ENCODE assay signal across 7 cellular contexts in genomic region chr17:41836550-41837196, GRCh38. TPM values are rescaled to one million over a fixed set of nuclear protein-coding genes. Genes with fewer than 3 reads are reported as not detected.
DNase-seq lines count a peak whose midpoint lies in the region; ATAC-seq, FAIRE-seq and TF ChIP-seq lines count a peak whose summit lies in the region.

No MANE protein-coding gene starts in this region.

- ATAC-seq in activated CD8-positive, alpha-beta T cell treated with anti-CD3 and anti-CD28 coated beads for 36 hours, result no peak
- ATAC-seq in stimulated activated memory B cell treated with anti-CD40 and anti-IgM and Interleukin-4, amounts not matched to agents 10 μg/mL and 1 μg/mL and 100 μg/mL, for 72 hours, result no peak
- no peak for ATAC-seq in HG03378 (IDR thresholded peaks at IDR 0.05; ENCODE audit: unreplicated experiment)

- POLR2A ChIA-PET in activated CD8-positive, alpha-beta T cell treated with anti-CD3 and anti-CD28 coated beads for 36 hours (lab: Charles Lee), result interaction anchor here (1.2 to 2.1 kb wide), 2 partner anchors 13 to 24 kb away, joined by 3 to 5 read pairs; partner anchors contain the start of genes FKBP10 and P3H4

- CTCF ChIA-PET in activated CD8-positive, alpha-beta T cell treated with anti-CD3 and anti-CD28 coated beads for 36 hours (lab: Charles Lee), result interaction anchor here (0.5 to 2.8 kb wide), 5 partner anchors 15 to 104 kb away, joined by 3 to 10 read pairs (median 5); partner anchors contain the start of gene JUP

- H3K4me3 ChIP-seq in HFF-Myc (replicated peaks; ENCODE audit: low read depth, low read length) (peak overlapping the region; percentile 86), iPS-18c (ENCODE audit: insufficient read depth, low read depth, low read length) (peak overlapping the region; percentile 89)

- TF ChIP-seq POLR2A in GM12891 (IDR thresholded peaks at IDR 0.05; ENCODE audit: low read depth, low read length), result no peak

- H3K4me1 Mint-ChIP-seq in activated CD8-positive, alpha-beta T cell treated with anti-CD3 and anti-CD28 coated beads for 36 hours (ENCODE audit: low read depth), result peaks cover 13% of the 10 kb centered on the region
- H3K4me1 Mint-ChIP-seq in stimulated activated memory B cell treated with anti-CD40 and anti-IgM and Interleukin-4, amounts not matched to agents 10 μg/mL and 1 μg/mL and 100 μg/mL, for 72 hours, result peaks cover 14% of the 10 kb centered on the region

- TF ChIP-seq CTCF in HFF-Myc (IDR thresholded peaks at IDR 0.05; ENCODE audit: low read depth, low read length, missing control alignments), result no peak
- TF ChIP-seq CTCF in activated CD8-positive, alpha-beta T cell treated with anti-CD3 and anti-CD28 coated beads for 36 hours (IDR thresholded peaks at IDR 0.05), result no peak

- DNase-seq in HFF-Myc (ENCODE audit: extremely low read depth, low read depth) (no peak), SIG-M5 (lab: John Stamatoyannopoulos, UW) (no peak), GM12891 (ENCODE audit: insufficient read length, low spot score) (no peak)
- DNase-seq in activated CD8-positive, alpha-beta T cell treated with anti-CD3 and anti-CD28 coated beads for 36 hours, result no peak

- H3K9me3 Mint-ChIP-seq in activated CD8-positive, alpha-beta T cell treated with anti-CD3 and anti-CD28 coated beads for 36 hours, result no peaks in the 10 kb centered on the region
- no peaks in the 10 kb centered on the region for H3K9me3 Mint-ChIP-seq in stimulated activated memory B cell treated with anti-CD40 and anti-IgM and Interleukin-4, amounts not matched to agents 10 μg/mL and 1 μg/mL and 100 μg/mL, for 72 hours

- peaks cover 10% of the 10 kb centered on the region for H3K36me3 Mint-ChIP-seq in activated CD8-positive, alpha-beta T cell treated with anti-CD3 and anti-CD28 coated beads for 36 hours (ENCODE audit: low read depth)
- H3K36me3 Mint-ChIP-seq in stimulated activated memory B cell treated with anti-CD40 and anti-IgM and Interleukin-4, amounts not matched to agents 10 μg/mL and 1 μg/mL and 100 μg/mL, for 72 hours, result peaks cover 7% of the 10 kb centered on the region

- peak overlapping the region; percentile 61 for H3K27ac Mint-ChIP-seq in activated CD8-positive, alpha-beta T cell treated with anti-CD3 and anti-CD28 coated beads for 36 hours
- peak overlapping the region; percentile 67 for H3K27ac Mint-ChIP-seq in stimulated activated memory B cell treated with anti-CD40 and anti-IgM and Interleukin-4, amounts not matched to agents 10 μg/mL and 1 μg/mL and 100 μg/mL, for 72 hours

- no peaks in the 10 kb centered on the region for H3K9me3 ChIP-seq in iPS-18c (ENCODE audit: control insufficient read depth, insufficient read depth, low read length)

- peak overlapping the region; percentile 83 for H3K4me3 Mint-ChIP-seq in activated CD8-positive, alpha-beta T cell treated with anti-CD3 and anti-CD28 coated beads for 36 hours
- peak overlapping the region; percentile 79 for H3K4me3 Mint-ChIP-seq in stimulated activated memory B cell treated with anti-CD40 and anti-IgM and Interleukin-4, amounts not matched to agents 10 μg/mL and 1 μg/mL and 100 μg/mL, for 72 hours

- no peak for FAIRE-seq in GM12891 (lab: Jason Lieb, UNC)

- intact Hi-C loops in activated CD8-positive, alpha-beta T cell treated with anti-CD3 and anti-CD28 coated beads for 36 hours (cut with micrococcal nuclease), result no loop called here

- peaks cover 3% of the 10 kb centered on the region for H3K27me3 Mint-ChIP-seq in activated CD8-positive, alpha-beta T cell treated with anti-CD3 and anti-CD28 coated beads for 36 hours
- H3K27me3 Mint-ChIP-seq in stimulated activated memory B cell treated with anti-CD40 and anti-IgM and Interleukin-4, amounts not matched to agents 10 μg/mL and 1 μg/mL and 100 μg/mL, for 72 hours, result no peaks in the 10 kb centered on the region

TF ChIP-seq in GM12891, 5 proteins besides CTCF, POLR2A, EP300 and RAD21:
- no peak for TF ChIP-seq PAX5 (IDR thresholded peaks at IDR 0.05; ENCODE audit: insufficient read depth, low read length, severe bottlenecking)
- no peak for TF ChIP-seq POLR2AphosphoS5 (IDR thresholded peaks at IDR 0.05; ENCODE audit: low read depth, low read length)
- TF ChIP-seq POU2F2 (IDR thresholded peaks at IDR 0.05; ENCODE audit: low read depth, low read length), result no peak
- TF ChIP-seq SPI1 (IDR thresholded peaks at IDR 0.05; ENCODE audit: low read depth, low read length), result no peak
- TF ChIP-seq TAF1 (IDR thresholded peaks at IDR 0.05; ENCODE audit: low read depth, low read length), result no peak

RNA-seq across cellular contexts. Expression of gene NT5C3B, which starts 0.6 kb away (rescaled TPM):
- 10 to 100 TPM; 30.5 to 32.3 TPM for total RNA-seq in activated CD8-positive, alpha-beta T cell treated with anti-CD3 and anti-CD28 coated beads for 36 hours
- polyA plus RNA-seq in GM12891 (2012; ENCODE audit: low read depth, missing spikeins), result 24.8 TPM

RNA-seq across cellular contexts. Expression of gene KLHL10, which starts 1.0 kb away (rescaled TPM):
- total RNA-seq in activated CD8-positive, alpha-beta T cell treated with anti-CD3 and anti-CD28 coated beads for 36 hours, result under 1 TPM in 1 of 2 experiments, not detected in 1; 0.36 TPM
- polyA plus RNA-seq in GM12891 (2012; ENCODE audit: low read depth, missing spikeins), result 0.13 TPM

RNA-seq across cellular contexts. Expression of gene FKBP10, which starts 23.9 kb away (rescaled TPM):
- 1 to 10 TPM in 1 of 2 experiments, under 1 TPM in 1; 0.74 to 1.2 TPM for total RNA-seq in activated CD8-positive, alpha-beta T cell treated with anti-CD3 and anti-CD28 coated beads for 36 hours
- 1.1 TPM for polyA plus RNA-seq in GM12891 (2012; ENCODE audit: low read depth, missing spikeins)

RNA-seq across cellular contexts. Expression of gene P3H4, which starts 24.9 kb away (rescaled TPM):
- total RNA-seq in activated CD8-positive, alpha-beta T cell treated with anti-CD3 and anti-CD28 coated beads for 36 hours, result 1 to 10 TPM; 2.6 to 3.2 TPM
- 0.19 TPM for polyA plus RNA-seq in GM12891 (2012; ENCODE audit: low read depth, missing spikeins)

RNA-seq across cellular contexts. Expression of gene KLHL11, which starts 28.6 kb away (rescaled TPM):
- total RNA-seq in activated CD8-positive, alpha-beta T cell treated with anti-CD3 and anti-CD28 coated beads for 36 hours, result 10 to 100 TPM; 19.2 to 19.6 TPM
- 1.7 TPM for polyA plus RNA-seq in GM12891 (2012; ENCODE audit: low read depth, missing spikeins)
